Comparison of ENCODE assay signal across 13 cellular contexts in genomic region chr2:113895819-113896563, GRCh38. TPM values are rescaled to one million over a fixed set of nuclear protein-coding genes. Genes with fewer than 3 reads are reported as not detected.
DNase-seq lines count a peak whose midpoint lies in the region; ATAC-seq, FAIRE-seq and TF ChIP-seq lines count a peak whose summit lies in the region.
"Had no signal": no experiment of that assay in that cellular context is flagged by ENCODE, and none has a peak within 500 bp of the region (broad histone marks: within the 10 kb centered on the region; RNA-seq: fewer than 3 reads in every experiment).

No MANE protein-coding gene starts in this region.

- peaks cover 95% of the 10 kb centered on the region for H3K4me1 ChIP-seq in Karpas-422 (ENCODE audit: low read length)
- peaks cover 88% of the 10 kb centered on the region for H3K4me1 ChIP-seq in adipocyte (ENCODE audit: control insufficient read depth, insufficient read depth, low read length)

- ATAC-seq in GM18519 (IDR thresholded peaks at IDR 0.05; ENCODE audit: low FRiP score, unreplicated experiment): no peak

- H3K9me3 Mint-ChIP-seq in T-helper 1 cell treated with Interleukin-12 subunit alpha and Interleukin-12 subunit beta and Interleukin-4 antibody, amounts not matched to agents 30 μg/mL and 1 μg/mL, for 36 hours: no peaks in the 10 kb centered on the region
- H3K9me3 Mint-ChIP-seq in nephron: no peaks in the 10 kb centered on the region

- peak overlapping the region; percentile 88 for H3K4me3 Mint-ChIP-seq in T-helper 1 cell treated with Interleukin-12 subunit alpha and Interleukin-12 subunit beta and Interleukin-4 antibody, amounts not matched to agents 30 μg/mL and 1 μg/mL, for 36 hours
- H3K4me3 Mint-ChIP-seq in nephron: no peak overlapping the region

- TF ChIP-seq POLR2A in H54 (IDR thresholded peaks at IDR 0.05; ENCODE audit: low read depth, low read length): no peak

- H3K4me1 Mint-ChIP-seq in T-helper 1 cell treated with Interleukin-12 subunit alpha and Interleukin-12 subunit beta and Interleukin-4 antibody, amounts not matched to agents 30 μg/mL and 1 μg/mL, for 36 hours (ENCODE audit: low read depth): peaks cover 85% of the 10 kb centered on the region
- H3K4me1 Mint-ChIP-seq in nephron: peaks cover 74% of the 10 kb centered on the region

- FAIRE-seq in H54 (lab: Jason Lieb, UNC): no peak
- FAIRE-seq: small intestine, TTC549 had no signal

- H3K27me3 ChIP-seq in Karpas-422 (ENCODE audit: low read length): no peaks in the 10 kb centered on the region
- H3K27me3 ChIP-seq in adipocyte (replicated peaks; ENCODE audit: control insufficient read depth, insufficient read depth, low read length): no peaks in the 10 kb centered on the region
- H3K27me3 ChIP-seq: Peyer's patch had no signal

- peaks cover 75% of the 10 kb centered on the region for H4K20me1 ChIP-seq in Karpas-422 (ENCODE audit: insufficient read depth, low read depth, low read length)

- peak overlapping the region; percentile 94 for H3K4me2 ChIP-seq in Karpas-422 (ENCODE audit: low read depth, low read length, poor library complexity, severe bottlenecking)

- H3K9ac ChIP-seq in Karpas-422 (ENCODE audit: low read length) (peak overlapping the region; percentile 7; the same call in 1 of the 2 replicates), adipocyte (ENCODE audit: low read length) (peak overlapping the region; percentile 12)

- H3K79me2 ChIP-seq in Karpas-422 (ENCODE audit: low read length): peaks cover 100% of the 10 kb centered on the region

- no peak overlapping the region for H2AFZ ChIP-seq in Karpas-422 (ENCODE audit: low read length)

- H3K27ac Mint-ChIP-seq in T-helper 1 cell treated with Interleukin-12 subunit alpha and Interleukin-12 subunit beta and Interleukin-4 antibody, amounts not matched to agents 30 μg/mL and 1 μg/mL, for 36 hours: peak overlapping the region; percentile 21
- peak overlapping the region; percentile 57 to 86 (median 59) for H3K27ac Mint-ChIP-seq in nephron

- peaks cover 62% of the 10 kb centered on the region for H3K36me3 Mint-ChIP-seq in T-helper 1 cell treated with Interleukin-12 subunit alpha and Interleukin-12 subunit beta and Interleukin-4 antibody, amounts not matched to agents 30 μg/mL and 1 μg/mL, for 36 hours (ENCODE audit: low read depth)
- H3K36me3 Mint-ChIP-seq in nephron (ENCODE audit: low read depth): peaks cover 17% of the 10 kb centered on the region

- TF ChIP-seq CTCF in nephron (IDR thresholded peaks at IDR 0.05; ENCODE audit: unreplicated experiment in 3 of 3): no peak

- DNase-seq in T-helper 1 cell (no peak), Karpas-422 (no peak), adipocyte (ENCODE audit: low read depth) (no peak), H54 (ENCODE audit: insufficient read length, low spot score) (no peak), putamen (ENCODE audit: low spot score) (no peak)
- DNase-seq: 8988T; effector CD8-positive, alpha-beta T cell; Peyer's patch had no signal

- no peaks in the 10 kb centered on the region for H3K9me2 ChIP-seq in Karpas-422 (replicated peaks; ENCODE audit: insufficient read depth, low read length)

- H3K36me3 ChIP-seq in Karpas-422 (ENCODE audit: insufficient read depth, low read length) (peaks cover 49% of the 10 kb centered on the region; the same call in 1 of the 2 replicates), adipocyte (ENCODE audit: control insufficient read depth, insufficient read depth, low read length, severe bottlenecking) (no peaks in the 10 kb centered on the region)
- H3K36me3 ChIP-seq: Peyer's patch had no signal

- no peaks in the 10 kb centered on the region for H3K9me3 ChIP-seq in Karpas-422 (ENCODE audit: low read length)
- H3K9me3 ChIP-seq in adipocyte (ENCODE audit: control insufficient read depth, low read length): no peaks in the 10 kb centered on the region
- H3K9me3 ChIP-seq: Peyer's patch had no signal

- H3K27me3 Mint-ChIP-seq in T-helper 1 cell treated with Interleukin-12 subunit alpha and Interleukin-12 subunit beta and Interleukin-4 antibody, amounts not matched to agents 30 μg/mL and 1 μg/mL, for 36 hours (ENCODE audit: low read depth): no peaks in the 10 kb centered on the region
- H3K27me3 Mint-ChIP-seq in nephron (ENCODE audit: low read depth): no peaks in the 10 kb centered on the region

- H3K4me3 ChIP-seq in Karpas-422 (ENCODE audit: low read length): peak overlapping the region; percentile 9; the same call in 1 of the 2 replicates
- peak overlapping the region; percentile 68 for H3K4me3 ChIP-seq in adipocyte (ENCODE audit: low read length)
- H3K4me3 ChIP-seq: Peyer's patch had no signal

- peak overlapping the region; percentile 59 for H3K27ac ChIP-seq in Karpas-422 (ENCODE audit: low read length)
- H3K27ac ChIP-seq: Peyer's patch had no signal

RNA-seq across cellular contexts. Expression of gene ACTR3, which starts 6.1 kb away (rescaled TPM):
- 223 and 259 TPM in 2 replicates for total RNA-seq in Karpas-422 (2014; rRNA removed; shearing (Covaris generic); ENCODE audit: low replicate concordance)
